ENCODE assay signal across 19 cellular contexts in genomic region chr6:157368359-157369049, GRCh38.
"Had no signal": no experiment of that assay in that cellular context is flagged by ENCODE, and none has a peak within 500 bp of the region (broad histone marks: within the 10 kb centered on the region; RNA-seq: fewer than 3 reads in every experiment).

No MANE protein-coding gene starts in this region.

- H3K27ac Mint-ChIP-seq: activated naive CD4-positive, alpha-beta T cell treated with anti-CD3 and anti-CD28 coated beads for 36 hours; effector memory CD8-positive, alpha-beta T cell; nephron; T-cell had no signal

- H3K27ac ChIP-seq: epithelial cell of prostate, gastrocnemius medialis, left ventricle myocardium inferior, prostate gland, spleen, stomach, thoracic aorta, VCaP had no signal

- H3K36me3 Mint-ChIP-seq: T-cell had no signal

- H3K27me3 ChIP-seq: gastrocnemius medialis had no signal

- ATAC-seq: effector memory CD8-positive, alpha-beta T cell; gastrocnemius medialis; sciatic nerve had no signal

- H3K4me3 Mint-ChIP-seq: activated naive CD4-positive, alpha-beta T cell treated with anti-CD3 and anti-CD28 coated beads for 36 hours; dendritic cell treated with granulocyte-macrophage colony-stimulating factor and Interleukin-4, amounts not matched to agents 40 ng/mL and 50 ng/mL, for 4 days; nephron had no signal

- H3K9me3 ChIP-seq: gastrocnemius medialis, left ventricle myocardium inferior, prostate gland, spleen, stomach, thoracic aorta had no signal

- DNase-seq: activated naive CD4-positive, alpha-beta T cell treated with anti-CD3 and anti-CD28 coated beads for 36 hours; anterior cingulate cortex; cerebellar nuclear complex; effector memory CD8-positive, alpha-beta T cell; gastrocnemius medialis; islet precursor cell; left ventricle myocardium inferior; mesenchymal stem cell; spleen; stimulated activated CD4-positive, alpha-beta T cell treated with anti-CD3 and anti-CD28 coated beads, Interleukin-2, amount 100 ng/mL, for 24 hours; stomach had no signal

- H3K4me1 Mint-ChIP-seq: nephron had no signal

- H3K4me3 ChIP-seq: gastrocnemius medialis, left ventricle myocardium inferior, prostate gland, spleen, stomach, thoracic aorta had no signal

- H3K9me3 Mint-ChIP-seq: activated naive CD4-positive, alpha-beta T cell treated with anti-CD3 and anti-CD28 coated beads for 36 hours; dendritic cell treated with granulocyte-macrophage colony-stimulating factor and Interleukin-4, amounts not matched to agents 40 ng/mL and 50 ng/mL, for 4 days; effector memory CD8-positive, alpha-beta T cell; nephron; T-cell had no signal

- H3K36me3 ChIP-seq: gastrocnemius medialis, left ventricle myocardium inferior, prostate gland, spleen, stomach, thoracic aorta had no signal

- H3K4me1 ChIP-seq: gastrocnemius medialis, left ventricle myocardium inferior, prostate gland, stomach had no signal
